ENCODE assay signal across 8 cellular contexts in genomic region chr16:2867661-2867986, GRCh38. TPM values are rescaled to one million over a fixed set of nuclear protein-coding genes. Genes with fewer than 3 reads are reported as not detected.
DNase-seq lines count a peak whose midpoint lies in the region; ATAC-seq, FAIRE-seq and TF ChIP-seq lines count a peak whose summit lies in the region.

No MANE protein-coding gene starts in this region.

- H3K9me3 ChIP-seq in keratinocyte (ENCODE audit: control insufficient read depth, low read depth, low read length) (no peaks in the 10 kb centered on the region), subcutaneous abdominal adipose tissue (ENCODE audit: control insufficient read depth in 5 of 5, low read length in 5 of 5) (no peaks in the 10 kb centered on the region)

- H3K27me3 Mint-ChIP-seq in T-helper 2 cell treated with Interferon-gamma antibody and Interleukin-4, amounts not matched to agents 5 μg/mL and 100 μg/mL, for 36 hours (ENCODE audit: low read depth), result peaks cover 11% of the 10 kb centered on the region
- H3K27me3 Mint-ChIP-seq in activated naive CD8-positive, alpha-beta T cell treated with anti-CD3 and anti-CD28 coated beads for 36 hours, result no peaks in the 10 kb centered on the region

- H3K27me3 ChIP-seq in keratinocyte (ENCODE audit: control insufficient read depth, extremely low read depth, insufficient read depth, low read length) (no peaks in the 10 kb centered on the region), subcutaneous abdominal adipose tissue (ENCODE audit: control insufficient read depth in 5 of 5, insufficient read depth in 4 of 5, low read length in 5 of 5) (peaks cover 0 to 9% (median 3%) of the 10 kb centered on the region in 5 donors)

- dilution Hi-C loops in keratinocyte (cut with MboI; ENCODE audit: extremely low pct_ligation_motif_present, low sequenced_read_pairs), result no loop called here

- H3K9me1 ChIP-seq in keratinocyte (ENCODE audit: control insufficient read depth, extremely low read depth, insufficient read depth, low read length), result no peaks in the 10 kb centered on the region

- H3K4me3 Mint-ChIP-seq in T-helper 2 cell treated with Interferon-gamma antibody and Interleukin-4, amounts not matched to agents 5 μg/mL and 100 μg/mL, for 36 hours, result peak overlapping the region; percentile 89
- peak overlapping the region; percentile 91 for H3K4me3 Mint-ChIP-seq in activated naive CD8-positive, alpha-beta T cell treated with anti-CD3 and anti-CD28 coated beads for 36 hours

- H3K36me3 Mint-ChIP-seq in T-helper 2 cell treated with Interferon-gamma antibody and Interleukin-4, amounts not matched to agents 5 μg/mL and 100 μg/mL, for 36 hours (ENCODE audit: low read depth), result no peaks in the 10 kb centered on the region
- H3K36me3 Mint-ChIP-seq in activated naive CD8-positive, alpha-beta T cell treated with anti-CD3 and anti-CD28 coated beads for 36 hours, result no peaks in the 10 kb centered on the region

- ATAC-seq in HG02981 (IDR thresholded peaks at IDR 0.05; ENCODE audit: unreplicated experiment), result no peak

- H3K36me3 ChIP-seq in keratinocyte (ENCODE audit: control insufficient read depth in 2 of 2, extremely low read depth in 1 of 2, insufficient read depth in 2 of 2, low read length in 2 of 2) (no peaks in the 10 kb centered on the region), subcutaneous abdominal adipose tissue (ENCODE audit: control insufficient read depth in 5 of 5, insufficient read depth in 5 of 5, low read length in 5 of 5) (no peaks in the 10 kb centered on the region)

- FAIRE-seq in keratinocyte (lab: Jason Lieb, UNC), result no peak

- H3K4me2 ChIP-seq in keratinocyte (ENCODE audit: control insufficient read depth, extremely low read depth, insufficient read depth, low read depth, low read length), result peak overlapping the region; percentile 98

- H3K27ac ChIP-seq in keratinocyte (ENCODE audit: control insufficient read depth, insufficient read depth, low read length) (peak overlapping the region; percentile 59), subcutaneous abdominal adipose tissue (ENCODE audit: low read depth, low read length) (peak overlapping the region; percentile 84)

- peak overlapping the region; percentile 84 for H3K27ac Mint-ChIP-seq in T-helper 2 cell treated with Interferon-gamma antibody and Interleukin-4, amounts not matched to agents 5 μg/mL and 100 μg/mL, for 36 hours
- H3K27ac Mint-ChIP-seq in activated naive CD8-positive, alpha-beta T cell treated with anti-CD3 and anti-CD28 coated beads for 36 hours, result peak overlapping the region; percentile 95

- no peaks in the 10 kb centered on the region for H3K9me3 Mint-ChIP-seq in T-helper 2 cell treated with Interferon-gamma antibody and Interleukin-4, amounts not matched to agents 5 μg/mL and 100 μg/mL, for 36 hours
- no peaks in the 10 kb centered on the region for H3K9me3 Mint-ChIP-seq in activated naive CD8-positive, alpha-beta T cell treated with anti-CD3 and anti-CD28 coated beads for 36 hours

- H2AFZ ChIP-seq in keratinocyte (ENCODE audit: control insufficient read depth, low read length), result peak overlapping the region; percentile 85

- H3K9ac ChIP-seq in keratinocyte (ENCODE audit: control insufficient read depth, extremely low read depth, insufficient read depth, low read length) (peak overlapping the region; percentile 73), subcutaneous abdominal adipose tissue (ENCODE audit: low read length in 5 of 5) (peak overlapping the region in 4 of 5 donors; percentile 79 to 83 (median 82))

- DNase-seq in T-helper 2 cell treated with Interferon-gamma antibody and Interleukin-4, amounts not matched to agents 5 μg/mL and 100 μg/mL, for 36 hours (ENCODE audit: low spot score), result no peak
- DNase-seq in T-helper 2 cell (no peak), keratinocyte (ENCODE audit: low read depth, low spot score) (no peak), anterior cingulate cortex (lab: John Stamatoyannopoulos, UW) (no peak), NCI-H345 (lab: John Stamatoyannopoulos, UW) (no peak)
- no peak for DNase-seq in activated naive CD8-positive, alpha-beta T cell treated with anti-CD3 and anti-CD28 coated beads for 36 hours

- H3K4me1 Mint-ChIP-seq in T-helper 2 cell treated with Interferon-gamma antibody and Interleukin-4, amounts not matched to agents 5 μg/mL and 100 μg/mL, for 36 hours (ENCODE audit: low read depth), result peaks cover 10% of the 10 kb centered on the region
- peaks cover 6% of the 10 kb centered on the region for H3K4me1 Mint-ChIP-seq in activated naive CD8-positive, alpha-beta T cell treated with anti-CD3 and anti-CD28 coated beads for 36 hours

- peaks cover 7% of the 10 kb centered on the region for H3K4me1 ChIP-seq in keratinocyte (ENCODE audit: control insufficient read depth, extremely low read depth, insufficient read depth, low read length)
- H3K4me1 ChIP-seq in subcutaneous abdominal adipose tissue (ENCODE audit: control insufficient read depth in 5 of 5, insufficient read depth in 5 of 5, low read length in 5 of 5), result peaks cover 0 to 11% (median 8%) of the 10 kb centered on the region in 5 donors

- H3K79me2 ChIP-seq in keratinocyte (ENCODE audit: control insufficient read depth, insufficient read depth, low read length), result no peaks in the 10 kb centered on the region

- H3K4me3 ChIP-seq in keratinocyte (ENCODE audit: control insufficient read depth in 2 of 3, extremely low read depth in 1 of 3, insufficient read depth in 2 of 3, low read depth in 1 of 3, low read length in 3 of 3) (peak overlapping the region; percentile 47 to 74 (median 68)), subcutaneous abdominal adipose tissue (ENCODE audit: low read depth in 1 of 5, low read length in 5 of 5) (peak overlapping the region; percentile 68 to 89 (median 84))

- no peak for TF ChIP-seq CTCF in keratinocyte (optimal IDR thresholded peaks at IDR 0.05 in 1 of 3, IDR thresholded peaks at IDR 0.05 in 1 of 3, conservative IDR thresholded peaks at IDR 0.05 in 1 of 3; ENCODE audit: extremely low read depth in 1 of 3, insufficient read depth in 2 of 3, low read length in 3 of 3)

- H4K20me1 ChIP-seq in keratinocyte (ENCODE audit: control insufficient read depth, extremely low read depth, insufficient read depth, low read length), result no peaks in the 10 kb centered on the region

RNA-seq across cellular contexts. Expression of gene PRSS22, which starts 9.7 kb away (rescaled TPM):
- total RNA-seq in activated naive CD8-positive, alpha-beta T cell treated with anti-CD3 and anti-CD28 coated beads for 36 hours, result not detected
- polyA plus RNA-seq in keratinocyte, result 2.2 to 3.7 TPM (median 3.5 TPM) in 3 replicates
- polyA plus RNA-seq in keratinocyte (2011; ENCODE audit: low read depth), result 3.5 TPM
- polyA plus RNA-seq in keratinocyte (2011; cell fraction: cytosol; rRNA removed), result 1.3 and 1.4 TPM in 2 replicates
- 9.6 and 13.1 TPM in 2 replicates for polyA plus RNA-seq in keratinocyte (2011; cell fraction: nucleus; rRNA removed)
- 4.2 and 18.5 TPM in 2 replicates for polyA plus RNA-seq in keratinocyte (2012; ENCODE audit: low replicate concordance)
- 0.80 to 2.3 TPM (median 2.1 TPM) in 3 replicates for polyA minus RNA-seq in keratinocyte
- not detected for polyA minus RNA-seq in keratinocyte (2011; cell fraction: cytosol; rRNA and poly(A)+ RNA removed)
- polyA minus RNA-seq in keratinocyte (2011; cell fraction: nucleus; rRNA and poly(A)+ RNA removed), result 5.1 and 5.9 TPM in 2 replicates

RNA-seq across cellular contexts. Expression of gene FLYWCH2, which starts 15.4 kb away (rescaled TPM):
- total RNA-seq in activated naive CD8-positive, alpha-beta T cell treated with anti-CD3 and anti-CD28 coated beads for 36 hours, result 10 to 100 TPM; 18.0 to 18.3 TPM
- polyA plus RNA-seq in keratinocyte, result 10.1 to 20.7 TPM (median 13.6 TPM) in 3 replicates
- 1.7 TPM for polyA plus RNA-seq in keratinocyte (2011; ENCODE audit: low read depth)
- 10.2 and 31.3 TPM in 2 replicates for polyA plus RNA-seq in keratinocyte (2011; cell fraction: cytosol; rRNA removed)
- polyA plus RNA-seq in keratinocyte (2011; cell fraction: nucleus; rRNA removed), result 8.5 and 12.8 TPM in 2 replicates
- polyA plus RNA-seq in keratinocyte (2012; ENCODE audit: low replicate concordance), result 11.4 and 22.6 TPM in 2 replicates
- polyA minus RNA-seq in keratinocyte, result 2.9 to 3.4 TPM (median 3.1 TPM) in 3 replicates
- polyA minus RNA-seq in keratinocyte (2011; cell fraction: cytosol; rRNA and poly(A)+ RNA removed), result 23.4 TPM
- polyA minus RNA-seq in keratinocyte (2011; cell fraction: nucleus; rRNA and poly(A)+ RNA removed), result 4.5 and 5.5 TPM in 2 replicates

RNA-seq across cellular contexts. Expression of gene ZG16B, which starts 37.5 kb away (rescaled TPM):
- total RNA-seq in activated naive CD8-positive, alpha-beta T cell treated with anti-CD3 and anti-CD28 coated beads for 36 hours, result 1 to 10 TPM; 1.1 to 1.6 TPM
- polyA plus RNA-seq in keratinocyte, result 1.7 to 2.6 TPM (median 2.1 TPM) in 3 replicates
- polyA plus RNA-seq in keratinocyte (2011; ENCODE audit: low read depth), result not detected
- polyA plus RNA-seq in keratinocyte (2011; cell fraction: cytosol; rRNA removed), result 1.9 and 2.8 TPM in 2 replicates
- 1.2 and 1.5 TPM in 2 replicates for polyA plus RNA-seq in keratinocyte (2011; cell fraction: nucleus; rRNA removed)
- polyA plus RNA-seq in keratinocyte (2012; ENCODE audit: low replicate concordance), result 1.8 and 3.4 TPM in 2 replicates
- 0.96 to 1.6 TPM in 2 of 3 replicates, not detected in the other for polyA minus RNA-seq in keratinocyte
- polyA minus RNA-seq in keratinocyte (2011; cell fraction: cytosol; rRNA and poly(A)+ RNA removed), result 3.5 TPM
- polyA minus RNA-seq in keratinocyte (2011; cell fraction: nucleus; rRNA and poly(A)+ RNA removed), result 0.74 and 1.5 TPM in 2 replicates

RNA-seq across cellular contexts. Expression of gene FLYWCH1, which starts 44.1 kb away (rescaled TPM):
- 10 to 100 TPM; 24.3 to 26.1 TPM for total RNA-seq in activated naive CD8-positive, alpha-beta T cell treated with anti-CD3 and anti-CD28 coated beads for 36 hours
- 16.2 to 21.7 TPM (median 20.2 TPM) in 3 replicates for polyA plus RNA-seq in keratinocyte
- 6.3 TPM for polyA plus RNA-seq in keratinocyte (2011; ENCODE audit: low read depth)
- polyA plus RNA-seq in keratinocyte (2011; cell fraction: cytosol; rRNA removed), result 13.4 and 25.0 TPM in 2 replicates
- polyA plus RNA-seq in keratinocyte (2011; cell fraction: nucleus; rRNA removed), result 50.5 and 68.5 TPM in 2 replicates
- 26.3 and 27.0 TPM in 2 replicates for polyA plus RNA-seq in keratinocyte (2012; ENCODE audit: low replicate concordance)
- polyA minus RNA-seq in keratinocyte, result 12.1 to 32.5 TPM (median 17.2 TPM) in 3 replicates
- polyA minus RNA-seq in keratinocyte (2011; cell fraction: cytosol; rRNA and poly(A)+ RNA removed), result 50.5 TPM
- 27.9 and 30.1 TPM in 2 replicates for polyA minus RNA-seq in keratinocyte (2011; cell fraction: nucleus; rRNA and poly(A)+ RNA removed)

RNA-seq across cellular contexts. Expression of gene PRSS21, which starts 50.6 kb away (rescaled TPM):
- 10 to 100 TPM; 11.2 to 13.1 TPM for total RNA-seq in activated naive CD8-positive, alpha-beta T cell treated with anti-CD3 and anti-CD28 coated beads for 36 hours
- polyA plus RNA-seq in keratinocyte, result 0.52 to 1.0 TPM (median 0.99 TPM) in 3 replicates
- polyA plus RNA-seq in keratinocyte (2011; ENCODE audit: low read depth), result not detected
- 0.84 and 1.3 TPM in 2 replicates for polyA plus RNA-seq in keratinocyte (2011; cell fraction: cytosol; rRNA removed)
- 2.1 and 3.0 TPM in 2 replicates for polyA plus RNA-seq in keratinocyte (2011; cell fraction: nucleus; rRNA removed)
- 0.66 and 1.7 TPM in 2 replicates for polyA plus RNA-seq in keratinocyte (2012; ENCODE audit: low replicate concordance)
- 1.5 to 3.2 TPM in 2 of 3 replicates, not detected in the other for polyA minus RNA-seq in keratinocyte
- 4.6 TPM for polyA minus RNA-seq in keratinocyte (2011; cell fraction: cytosol; rRNA and poly(A)+ RNA removed)
- 1.3 and 1.7 TPM in 2 replicates for polyA minus RNA-seq in keratinocyte (2011; cell fraction: nucleus; rRNA and poly(A)+ RNA removed)
